ENCODE assay signal across 8 cellular contexts in the genomic region with DNA sequence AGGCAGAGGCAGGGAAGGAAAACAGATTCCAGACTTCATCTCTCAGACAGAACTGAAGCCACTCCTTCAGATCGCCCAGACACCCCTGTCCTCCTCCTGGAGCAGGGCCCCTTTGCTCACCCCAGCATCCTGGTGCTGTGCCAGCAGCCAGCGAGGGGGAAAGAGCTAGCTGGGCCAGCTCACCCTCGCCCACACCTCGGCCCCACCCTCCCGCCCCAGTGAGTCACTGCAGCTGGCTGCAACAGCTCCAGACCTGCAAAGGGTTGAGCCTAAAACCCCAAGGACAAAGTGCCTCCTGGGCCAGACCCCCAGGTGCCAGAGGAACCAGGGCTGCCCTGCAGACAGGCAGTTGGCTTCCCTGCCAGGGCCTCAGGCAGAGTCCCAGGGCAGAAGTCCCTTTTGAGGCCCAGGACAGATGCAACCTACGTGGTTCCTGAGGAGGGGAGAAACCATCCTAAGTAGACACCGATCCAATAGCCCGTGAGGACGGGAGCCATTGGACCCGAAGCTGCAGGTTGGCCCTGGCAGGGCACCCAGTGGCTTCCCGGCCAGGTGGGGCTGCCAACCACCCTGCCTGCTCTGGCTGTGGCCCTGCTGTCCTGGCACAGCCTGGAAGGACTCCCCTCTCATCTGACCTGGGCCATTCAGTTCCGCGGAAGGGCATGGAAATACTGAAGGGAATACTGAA. TPM values are rescaled to one million over a fixed set of nuclear protein-coding genes. Genes with fewer than 3 reads are reported as not detected.
DNase-seq lines count a peak whose midpoint lies in the region; ATAC-seq and TF ChIP-seq lines count a peak whose summit lies in the region.

No MANE protein-coding gene starts in this region.

- peak overlapping the region in 1 of 2 donors; percentile 18 for H3K4me3 ChIP-seq in right atrium auricular region
- no peak overlapping the region for H3K4me3 ChIP-seq in smooth muscle cell
- no peak overlapping the region for H3K4me3 ChIP-seq in HAP-1

- in situ Hi-C loops in HAP-1 (cut with MboI; ENCODE audit: low sequenced_read_pairs), result no loop called here

- peaks cover 23% of the 10 kb centered on the region for H3K36me3 ChIP-seq in right atrium auricular region
- no peaks in the 10 kb centered on the region for H3K36me3 ChIP-seq in smooth muscle cell (ENCODE audit: low read depth)
- peaks cover 10% of the 10 kb centered on the region for H3K36me3 ChIP-seq in HAP-1 (replicated peaks)

- peaks cover 6% of the 10 kb centered on the region for H3F3A ChIP-seq in smooth muscle cell (ENCODE audit: low read depth)

- H3K27ac ChIP-seq in right atrium auricular region, result peak overlapping the region; percentile 39 to 97
- H3K27ac ChIP-seq in smooth muscle cell (ENCODE audit: low read depth), result peak overlapping the region; percentile 67

- no peak overlapping the region for H3K9ac ChIP-seq in smooth muscle cell (ENCODE audit: low read depth)

- peaks cover 100% of the 10 kb centered on the region for H4K20me1 ChIP-seq in smooth muscle cell (ENCODE audit: low read depth)

- no peak for TF ChIP-seq CTCF in right atrium auricular region (IDR thresholded peaks at IDR 0.05)
- no peak for TF ChIP-seq CTCF in smooth muscle cell (IDR thresholded peaks at IDR 0.05; ENCODE audit: borderline replicate concordance, insufficient read depth, poor library complexity, severe bottlenecking)

- H3K79me2 ChIP-seq in smooth muscle cell (ENCODE audit: low read depth), result peaks cover 98% of the 10 kb centered on the region

- peaks cover 2 to 87% of the 10 kb centered on the region in 2 donors for H3K4me1 ChIP-seq in right atrium auricular region
- peaks cover 19% of the 10 kb centered on the region for H3K4me1 ChIP-seq in smooth muscle cell (ENCODE audit: low read depth)
- peaks cover 19% of the 10 kb centered on the region for H3K4me1 ChIP-seq in HAP-1

- 54% methylated on average over 11 of the region's 13 CpGs for WGBS in smooth muscle cell (ENCODE audit: low lambda C conversion rate)

- no peak overlapping the region for H2AFZ ChIP-seq in smooth muscle cell (ENCODE audit: low read depth)

- H3K9me3 ChIP-seq in right atrium auricular region (no peaks in the 10 kb centered on the region), smooth muscle cell (replicated peaks; ENCODE audit: low read depth) (no peaks in the 10 kb centered on the region), HAP-1 (no peaks in the 10 kb centered on the region)

- peak overlapping the region; percentile 93 for H3K4me2 ChIP-seq in smooth muscle cell

- DNase-seq in EL, result peak; percentile 94
- peak; percentile 94 for DNase-seq in NCI-H69 (lab: John Stamatoyannopoulos, UW)
- peak; percentile 56 for DNase-seq in activated gamma-delta T cell treated with Interleukin-2 at 50 U/mL for 16 hours
- DNase-seq in right atrium auricular region (ENCODE audit: low spot score), result no peak
- peak; percentile 59 for DNase-seq in smooth muscle cell (lab: John Stamatoyannopoulos, UW; ENCODE audit: unreplicated experiment)
- DNase-seq in cerebellar cortex (ENCODE audit: low spot score), result no peak
- DNase-seq in HAP-1 (ENCODE audit: low spot score in 2 of 2), result no peak

- ATAC-seq in GM21447 (IDR thresholded peaks at IDR 0.05; ENCODE audit: unreplicated experiment), result no peak

- H3K27me3 ChIP-seq in right atrium auricular region, result no peaks in the 10 kb centered on the region
- no peaks in the 10 kb centered on the region for H3K27me3 ChIP-seq in smooth muscle cell (ENCODE audit: low read depth)
- no peaks in the 10 kb centered on the region for H3K27me3 ChIP-seq in HAP-1 (ENCODE audit: low read depth)

RNA-seq across cellular contexts. Expression of gene AHNAK, which starts 7.2 kb away (rescaled TPM):
- total RNA-seq in right atrium auricular region (100 to 1,000 TPM; 270 to 441 TPM), smooth muscle cell (229 and 240 TPM in 2 replicates)
- polyA plus RNA-seq in smooth muscle cell, result 27.2 and 58.8 TPM in 2 replicates

RNA-seq across cellular contexts. Expression of gene EEF1G, which starts 34.3 kb away (rescaled TPM):
- 1,000 to 10,000 TPM in 1 of 2 donors, 100 to 1,000 TPM in 1; 707 to 1,175 TPM for total RNA-seq in right atrium auricular region
- total RNA-seq in smooth muscle cell, result 773 and 864 TPM in 2 replicates
- 433 and 463 TPM in 2 replicates for polyA plus RNA-seq in smooth muscle cell

RNA-seq across cellular contexts. Expression of gene TUT1, which starts 51.9 kb away (rescaled TPM):
- total RNA-seq in right atrium auricular region (1 to 10 TPM; 5.4 to 5.7 TPM), smooth muscle cell (3.0 and 5.5 TPM in 2 replicates)
- polyA plus RNA-seq in smooth muscle cell, result 15.9 and 18.6 TPM in 2 replicates

Comparison
In these comparisons a context has a peak if more than half of its experiments do, and no peak if none do; other contexts are left out.
1. DNase-seq: peak in EL (single experiment), NCI-H69 (single experiment), activated gamma-delta T cell treated with Interleukin-2 at 50 U/mL for 16 hours (single experiment) and smooth muscle cell (single experiment); none in right atrium auricular region (single experiment), cerebellar cortex (single experiment) and HAP-1 (0 of 2).